In genomic region chr16:56637814-56638750, GRCh38 we compare ENCODE assay signal across 8 cellular contexts. TPM values are rescaled to one million over a fixed set of nuclear protein-coding genes. Genes with fewer than 3 reads are reported as not detected.
DNase-seq lines count a peak whose midpoint lies in the region; ATAC-seq, FAIRE-seq and TF ChIP-seq lines count a peak whose summit lies in the region.

Gene MT1A (plus strand): TSS chr16:56638666. CDS start chr16:56638739, 73 bp downstream.

- H3K4me1 ChIP-seq in gastroesophageal sphincter = peaks cover 0 to 41% (median 16%) of the 10 kb centered on the region in 3 donors

- CTCF ChIA-PET in activated CD4-positive, alpha-beta memory T cell treated with anti-CD3 and anti-CD28 coated beads for 36 hours (lab: Charles Lee) = interaction anchor here (1.0 kb wide), 1 partner anchor 29 kb away, joined by 3 read pairs; the partner anchor contains the start of gene MT2A

- peaks cover 91% of the 10 kb centered on the region for H3K27me3 ChIP-seq in gastroesophageal sphincter

- peaks cover 25% of the 10 kb centered on the region for H3K4me1 Mint-ChIP-seq in activated CD4-positive, alpha-beta memory T cell treated with anti-CD3 and anti-CD28 coated beads for 36 hours (ENCODE audit: low read depth)

- peak within 1 kb of the TSS; percentile 21 to 52 for H3K4me3 ChIP-seq in gastroesophageal sphincter

- TF ChIP-seq CTCF in gastroesophageal sphincter (IDR thresholded peaks at IDR 0.05) = no peak

- H3K27ac ChIP-seq in gastroesophageal sphincter = peak within 1 kb of the TSS in 3 of 4 donors; percentile 56 to 79 (median 72)

- H3K9me3 ChIP-seq in gastroesophageal sphincter = no peaks in the 10 kb centered on the region

- intact Hi-C loops in activated CD4-positive, alpha-beta memory T cell treated with anti-CD3 and anti-CD28 coated beads for 36 hours (cut with micrococcal nuclease) = no loop called here

- no peak within 1 kb of the TSS for H3K27ac Mint-ChIP-seq in activated CD4-positive, alpha-beta memory T cell treated with anti-CD3 and anti-CD28 coated beads for 36 hours

- DNase-seq in DMS114 treated with DMSO at 0.1 percent for 48 hours (lab: John Stamatoyannopoulos, UW; ENCODE audit: unreplicated experiment) = peak; percentile 67
- peak; percentile 37 for DNase-seq in activated CD4-positive, alpha-beta memory T cell treated with anti-CD3 and anti-CD28 coated beads for 36 hours
- peak; percentile 41 for DNase-seq in occipital lobe (lab: John Stamatoyannopoulos, UW)
- DNase-seq in NCI-H1105 treated with DMSO at 0.1 percent for 48 hours (lab: John Stamatoyannopoulos, UW) = no peak
- no peak for DNase-seq in stimulated activated CD4-positive, alpha-beta T cell treated with anti-CD3 and anti-CD28 coated beads, Interleukin-4, amount 100 ng/mL, for 4 hours
- DNase-seq in H54 (ENCODE audit: insufficient read length, low spot score) = no peak

- peak within 1 kb of the TSS; percentile 65 for H3K4me3 Mint-ChIP-seq in activated CD4-positive, alpha-beta memory T cell treated with anti-CD3 and anti-CD28 coated beads for 36 hours

- POLR2A ChIA-PET in activated CD4-positive, alpha-beta memory T cell treated with anti-CD3 and anti-CD28 coated beads for 36 hours (lab: Charles Lee) = no interaction called here

- no peak for FAIRE-seq in H54 (lab: Jason Lieb, UNC)

- ATAC-seq in gastroesophageal sphincter = peak; percentile 84
- no peak for ATAC-seq in HG02610 (IDR thresholded peaks at IDR 0.05; ENCODE audit: unreplicated experiment)

- H3K9me3 Mint-ChIP-seq in activated CD4-positive, alpha-beta memory T cell treated with anti-CD3 and anti-CD28 coated beads for 36 hours = no peaks in the 10 kb centered on the region

- no peak for TF ChIP-seq EP300 in gastroesophageal sphincter (IDR thresholded peaks at IDR 0.05)

- peaks cover 74% of the 10 kb centered on the region for H3K27me3 Mint-ChIP-seq in activated CD4-positive, alpha-beta memory T cell treated with anti-CD3 and anti-CD28 coated beads for 36 hours

- TF ChIP-seq POLR2A in gastroesophageal sphincter (IDR thresholded peaks at IDR 0.05) = peak; percentile 27 to 38
- TF ChIP-seq POLR2A in H54 (IDR thresholded peaks at IDR 0.05; ENCODE audit: low read depth, low read length) = no peak

- WGBS in gastroesophageal sphincter (ENCODE audit: low coverage in 1 of 2), 2 donors = 13 to 20% methylated on average over 10 to 18 of the region's 68 CpGs

- no peaks in the 10 kb centered on the region for H3K36me3 ChIP-seq in gastroesophageal sphincter

- no peaks in the 10 kb centered on the region for H3K36me3 Mint-ChIP-seq in activated CD4-positive, alpha-beta memory T cell treated with anti-CD3 and anti-CD28 coated beads for 36 hours

RNA-seq across cellular contexts. Expression of gene MT1A, which starts in this region (rescaled TPM):
- under 1 TPM in 1 of 2 experiments, not detected in 1; 0.94 TPM for total RNA-seq in activated CD4-positive, alpha-beta memory T cell treated with anti-CD3 and anti-CD28 coated beads for 36 hours
- 100 to 1,000 TPM in 1 of 4 donors, 10 to 100 TPM in 1, 1 to 10 TPM in 1, not detected in 1; 9.9 to 171 (median 25.5) TPM for total RNA-seq in gastroesophageal sphincter
- total RNA-seq in occipital lobe = not detected

Comparison
In these comparisons a context has a peak if more than half of its experiments do, and no peak if none do; other contexts are left out.
1. Peak in DNase-seq in activated CD4-positive, alpha-beta memory T cell treated with anti-CD3 and anti-CD28 coated beads for 36 hours; RNA of the gene not detected or under 1 TPM.
2. Peak in DNase-seq in occipital lobe; RNA of the gene not detected or under 1 TPM.